ENCODE assay signal across 8 cellular contexts in the genomic region with DNA sequence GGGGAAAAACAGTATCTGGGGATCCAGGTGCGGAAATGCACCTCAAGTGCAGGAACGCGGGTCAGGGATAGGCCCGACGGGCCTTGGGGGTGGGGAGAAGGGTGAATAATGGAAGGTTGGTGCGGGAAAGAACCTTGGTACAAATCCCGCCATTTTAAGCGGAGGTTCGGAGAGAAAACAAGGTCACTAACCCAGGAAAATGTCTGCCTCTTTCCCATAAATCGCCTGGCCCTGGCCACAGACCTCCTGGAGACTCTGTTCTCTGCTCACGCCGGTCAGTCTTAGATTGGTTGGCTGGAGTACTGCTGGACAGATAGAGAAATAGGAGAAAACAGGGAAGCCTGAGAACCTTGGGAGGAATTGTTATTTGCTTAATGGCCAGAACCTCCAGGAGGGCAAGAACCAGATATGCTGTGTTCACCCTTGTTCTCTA. TPM values are rescaled to one million over a fixed set of nuclear protein-coding genes. Genes with fewer than 3 reads are reported as not detected.
DNase-seq lines count a peak whose midpoint lies in the region; ATAC-seq lines count a peak whose summit lies in the region.

No MANE protein-coding gene starts in this region.

- H3K27me3 ChIP-seq in iPS-20b (ENCODE audit: insufficient read depth, low read length) = no peaks in the 10 kb centered on the region

- POLR2A ChIA-PET in activated naive CD8-positive, alpha-beta T cell treated with anti-CD3 and anti-CD28 coated beads, Interleukin-2, amount 10 ng/mL, durations not matched to agents 7 days and 5 days (lab: Charles Lee) = interaction anchor here (1.0 to 5.0 kb wide), 4 partner anchors 9 to 423 kb away, joined by 3 to 39 read pairs (median 11); a partner anchor contains a TSS

- no peaks in the 10 kb centered on the region for H3K27me3 Mint-ChIP-seq in activated naive CD8-positive, alpha-beta T cell treated with anti-CD3 and anti-CD28 coated beads, Interleukin-2, amount 10 ng/mL, durations not matched to agents 7 days and 5 days
- no peaks in the 10 kb centered on the region for H3K27me3 Mint-ChIP-seq in stimulated activated memory B cell treated with anti-CD40 and anti-IgM and Interleukin-4, amounts not matched to agents 10 μg/mL and 1 μg/mL and 100 μg/mL, for 72 hours

- H3K4me1 Mint-ChIP-seq in activated naive CD8-positive, alpha-beta T cell treated with anti-CD3 and anti-CD28 coated beads, Interleukin-2, amount 10 ng/mL, durations not matched to agents 7 days and 5 days = peaks cover 25% of the 10 kb centered on the region
- peaks cover 37% of the 10 kb centered on the region for H3K4me1 Mint-ChIP-seq in stimulated activated memory B cell treated with anti-CD40 and anti-IgM and Interleukin-4, amounts not matched to agents 10 μg/mL and 1 μg/mL and 100 μg/mL, for 72 hours

- intact Hi-C loops in Right ventricle myocardium superior (cut with DNase I) (no loop called here), cardiac septum (cut with DNase I) (loop anchor here (10.0 kb wide), 3 partner anchors 421 to 651 kb away; a partner anchor contains a TSS)

- H3K4me3 ChIP-seq in iPS-20b (ENCODE audit: low read length) = peak overlapping the region; percentile 76

- peaks cover 12% of the 10 kb centered on the region; the same call in 1 of the 2 replicates for H3K36me3 ChIP-seq in iPS-20b (ENCODE audit: insufficient read depth, low read depth, low read length)

- H3K4me3 Mint-ChIP-seq in activated naive CD8-positive, alpha-beta T cell treated with anti-CD3 and anti-CD28 coated beads, Interleukin-2, amount 10 ng/mL, durations not matched to agents 7 days and 5 days = peak overlapping the region; percentile 91
- peak overlapping the region; percentile 97 for H3K4me3 Mint-ChIP-seq in stimulated activated memory B cell treated with anti-CD40 and anti-IgM and Interleukin-4, amounts not matched to agents 10 μg/mL and 1 μg/mL and 100 μg/mL, for 72 hours

- H3K27ac ChIP-seq in iPS-20b (ENCODE audit: low read length) = peak overlapping the region; percentile 99

- peak; percentile 2 for ATAC-seq in Right ventricle myocardium superior (ENCODE audit: poor library complexity)
- no peak for ATAC-seq in activated naive CD8-positive, alpha-beta T cell treated with anti-CD3 and anti-CD28 coated beads, Interleukin-2, amount 10 ng/mL, durations not matched to agents 7 days and 5 days (ENCODE audit: low read depth)
- ATAC-seq in stimulated activated memory B cell treated with anti-CD40 and anti-IgM and Interleukin-4, amounts not matched to agents 10 μg/mL and 1 μg/mL and 100 μg/mL, for 72 hours = no peak
- ATAC-seq in HG03378 (IDR thresholded peaks at IDR 0.05; ENCODE audit: unreplicated experiment) = no peak
- ATAC-seq in GM21737 (IDR thresholded peaks at IDR 0.05; ENCODE audit: unreplicated experiment) = no peak

- peaks cover 8% of the 10 kb centered on the region for H3K36me3 Mint-ChIP-seq in activated naive CD8-positive, alpha-beta T cell treated with anti-CD3 and anti-CD28 coated beads, Interleukin-2, amount 10 ng/mL, durations not matched to agents 7 days and 5 days
- no peaks in the 10 kb centered on the region for H3K36me3 Mint-ChIP-seq in stimulated activated memory B cell treated with anti-CD40 and anti-IgM and Interleukin-4, amounts not matched to agents 10 μg/mL and 1 μg/mL and 100 μg/mL, for 72 hours

- peak overlapping the region; percentile 98 for H3K27ac Mint-ChIP-seq in activated naive CD8-positive, alpha-beta T cell treated with anti-CD3 and anti-CD28 coated beads, Interleukin-2, amount 10 ng/mL, durations not matched to agents 7 days and 5 days
- peak overlapping the region; percentile 98 for H3K27ac Mint-ChIP-seq in stimulated activated memory B cell treated with anti-CD40 and anti-IgM and Interleukin-4, amounts not matched to agents 10 μg/mL and 1 μg/mL and 100 μg/mL, for 72 hours

- peaks cover 24% of the 10 kb centered on the region for H3K4me1 ChIP-seq in iPS-20b (ENCODE audit: insufficient read depth, low read length)

- H3K9me3 ChIP-seq in iPS-20b (ENCODE audit: insufficient read depth, low read depth, low read length) = no peaks in the 10 kb centered on the region

- H3K9ac ChIP-seq in iPS-20b (ENCODE audit: low read depth, low read length) = peak overlapping the region; percentile 97

- no peaks in the 10 kb centered on the region for H3K9me3 Mint-ChIP-seq in activated naive CD8-positive, alpha-beta T cell treated with anti-CD3 and anti-CD28 coated beads, Interleukin-2, amount 10 ng/mL, durations not matched to agents 7 days and 5 days
- no peaks in the 10 kb centered on the region for H3K9me3 Mint-ChIP-seq in stimulated activated memory B cell treated with anti-CD40 and anti-IgM and Interleukin-4, amounts not matched to agents 10 μg/mL and 1 μg/mL and 100 μg/mL, for 72 hours

- DNase-seq in Right ventricle myocardium superior = peak; percentile 39
- no peak for DNase-seq in cardiac septum (ENCODE audit: low spot score)
- no peak for DNase-seq in activated naive CD8-positive, alpha-beta T cell treated with anti-CD3 and anti-CD28 coated beads, Interleukin-2, amount 10 ng/mL, durations not matched to agents 7 days and 5 days
- no peak for DNase-seq in NCI-H524 treated with DMSO at 0.1 percent for 48 hours (lab: John Stamatoyannopoulos, UW)

RNA-seq across cellular contexts. Expression of a gene that starts 0.9 kb away (rescaled TPM):
- total RNA-seq in Right ventricle myocardium superior (99.0 TPM), cardiac septum (60.9 TPM)
- 10 to 100 TPM; 48.7 to 53.4 TPM for total RNA-seq in activated naive CD8-positive, alpha-beta T cell treated with anti-CD3 and anti-CD28 coated beads, Interleukin-2, amount 10 ng/mL, durations not matched to agents 7 days and 5 days

RNA-seq across cellular contexts. Expression of a gene that starts 25.6 kb away (rescaled TPM):
- total RNA-seq in Right ventricle myocardium superior (25.5 TPM), cardiac septum (21.6 TPM)
- 10 to 100 TPM; 19.5 to 22.4 TPM for total RNA-seq in activated naive CD8-positive, alpha-beta T cell treated with anti-CD3 and anti-CD28 coated beads, Interleukin-2, amount 10 ng/mL, durations not matched to agents 7 days and 5 days

RNA-seq across cellular contexts. Expression of a gene that starts 46.8 kb away (rescaled TPM):
- total RNA-seq in Right ventricle myocardium superior = 2.6 TPM
- total RNA-seq in cardiac septum = 2.5 TPM
- total RNA-seq in activated naive CD8-positive, alpha-beta T cell treated with anti-CD3 and anti-CD28 coated beads, Interleukin-2, amount 10 ng/mL, durations not matched to agents 7 days and 5 days = under 1 TPM; 0.78 to 0.91 TPM
